In the genomic region with DNA sequence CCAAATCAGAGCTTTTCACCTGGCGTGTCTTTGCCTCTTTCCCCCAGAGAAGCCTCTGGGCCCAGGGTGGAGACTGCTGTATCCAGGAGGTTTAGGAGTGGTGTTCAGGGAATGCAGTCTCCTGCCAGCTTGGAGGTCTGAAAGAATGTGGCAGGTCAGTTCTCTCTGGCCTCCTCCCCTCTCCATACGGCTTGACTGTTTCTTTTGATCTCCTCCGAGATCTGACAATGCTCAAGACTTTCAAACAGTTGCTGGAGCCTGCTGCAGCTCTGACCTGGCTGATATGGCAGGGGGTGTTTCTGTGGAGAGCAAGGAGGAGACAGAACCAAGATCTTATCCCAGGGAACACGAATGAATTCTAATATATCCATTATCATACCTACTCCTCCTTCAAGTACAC, we compare ENCODE assay signal across 19 cellular contexts. TPM values are rescaled to one million over a fixed set of nuclear protein-coding genes. Genes with fewer than 3 reads are reported as not detected.
DNase-seq lines count a peak whose midpoint lies in the region; FAIRE-seq and TF ChIP-seq lines count a peak whose summit lies in the region.
"Had no signal": no experiment of that assay in that cellular context is flagged by ENCODE, and none has a peak within 500 bp of the region (broad histone marks: within the 10 kb centered on the region; RNA-seq: fewer than 3 reads in every experiment).

No MANE protein-coding gene starts in this region.

- H3K27me3 ChIP-seq in MG63 (no peaks in the 10 kb centered on the region), esophagus muscularis mucosa (no peaks in the 10 kb centered on the region)

- H3K27ac Mint-ChIP-seq in nephron: peak overlapping the region; percentile 93 to 97 (median 95)
- H3K27ac Mint-ChIP-seq: memory B cell, progenitor cell of endocrine pancreas had no signal

- no peak for TF ChIP-seq EP300 in esophagus muscularis mucosa (IDR thresholded peaks at IDR 0.05)

- DNase-seq in AG10803 (ENCODE audit: low read depth) (peak; percentile 58), MG63 (peak; percentile 23), esophagus muscularis mucosa (ENCODE audit: extremely low spot score) (peak; percentile 57), GM13977 (ENCODE audit: low spot score) (no peak), frontal cortex (ENCODE audit: low spot score in 2 of 2) (no peak), NCI-H748 treated with DMSO at 0.1 percent for 48 hours (lab: John Stamatoyannopoulos, UW) (no peak)
- no peak for DNase-seq in activated naive CD4-positive, alpha-beta T cell treated with Interleukin-2 at 50 U/mL for 16 hours
- DNase-seq: AML-193; DMS79; dorsolateral prefrontal cortex; glutamatergic neuron; GOT3; NCI-H2171 treated with DMSO at 0.1 percent for 48 hours; stimulated activated naive CD4-positive, alpha-beta T cell; SW 1271 had no signal

- no peak overlapping the region for H3K4me3 ChIP-seq in AG10803 (ENCODE audit: low read length)
- no peak overlapping the region for H3K4me3 ChIP-seq in MG63
- no peak overlapping the region for H3K4me3 ChIP-seq in esophagus muscularis mucosa
- H3K4me3 ChIP-seq: dorsolateral prefrontal cortex had no signal

- peaks cover 8 to 17% (median 14%) of the 10 kb centered on the region in 4 donors for H3K4me1 ChIP-seq in esophagus muscularis mucosa

- WGBS in esophagus muscularis mucosa: 35% methylated on average over 4 of the region's 4 CpGs

- peak overlapping the region in 1 of 3 experiments; percentile 7 for H3K4me3 Mint-ChIP-seq in nephron
- H3K4me3 Mint-ChIP-seq: memory B cell had no signal

- no peak for FAIRE-seq in frontal cortex (lab: Jason Lieb, UNC)
- FAIRE-seq: GM12891 had no signal

- H3K9me3 ChIP-seq in MG63 (peaks cover 25% of the 10 kb centered on the region), esophagus muscularis mucosa (peaks cover 0 to 8% (median 0%) of the 10 kb centered on the region in 4 donors)

- H3K27me3 Mint-ChIP-seq in nephron (ENCODE audit: low read depth): no peaks in the 10 kb centered on the region
- H3K27me3 Mint-ChIP-seq: progenitor cell of endocrine pancreas had no signal

- H3K4me1 Mint-ChIP-seq in nephron: peaks cover 40% of the 10 kb centered on the region

- TF ChIP-seq POLR2A in esophagus muscularis mucosa (IDR thresholded peaks at IDR 0.05; ENCODE audit: low read depth): no peak

- H3K27ac ChIP-seq in esophagus muscularis mucosa (replicated peaks in 1 of 4): no peak overlapping the region
- H3K27ac ChIP-seq: dorsolateral prefrontal cortex had no signal

- no peak for TF ChIP-seq CTCF in AG10803 (conservative IDR thresholded peaks at IDR 0.05; ENCODE audit: low read length)
- no peak for TF ChIP-seq CTCF in esophagus muscularis mucosa (IDR thresholded peaks at IDR 0.05)
- TF ChIP-seq CTCF in nephron (IDR thresholded peaks at IDR 0.05; ENCODE audit: unreplicated experiment in 3 of 3): no peak
- TF ChIP-seq CTCF in GM13977 (IDR thresholded peaks at IDR 0.05; ENCODE audit: extremely low read depth, insufficient read depth, missing control alignments): no peak

- H3K36me3 ChIP-seq in MG63 (no peaks in the 10 kb centered on the region), esophagus muscularis mucosa (no peaks in the 10 kb centered on the region)

- peaks cover 28% of the 10 kb centered on the region for H3K9me3 Mint-ChIP-seq in nephron

- intact Hi-C loops in esophagus muscularis mucosa (cut with DNase I): no loop called here

- peaks cover 7% of the 10 kb centered on the region for H3K36me3 Mint-ChIP-seq in nephron (ENCODE audit: low read depth)

- in situ Hi-C loops in GM13977 (cut with MboI; ENCODE audit: low pct_unique_long_range_greater_than_20kb, low sequenced_read_pairs, unreplicated experiment): no loop called here

RNA-seq across cellular contexts. Expression of gene TM4SF4, which starts 24.7 kb away (rescaled TPM):
- not detected in 2 replicates for total RNA-seq in MG63 (2014; rRNA removed; shearing (Covaris generic); ENCODE audit: low replicate concordance)
- 1 to 10 TPM in 2 of 4 donors, under 1 TPM in 1, not detected in 1; 0.11 to 5.5 (median 2.7) TPM for total RNA-seq in esophagus muscularis mucosa
- total RNA-seq in frontal cortex: not detected
- total RNA-seq: dorsolateral prefrontal cortex had no signal

Comparison
In these comparisons a context has a peak if more than half of its experiments do, and no peak if none do; other contexts are left out.
1. DNase-seq: peak in AG10803 (single experiment), MG63 (single experiment) and esophagus muscularis mucosa (single experiment); none in activated naive CD4-positive, alpha-beta T cell treated with Interleukin-2 at 50 U/mL for 16 hours (single experiment), GM13977 (single experiment), frontal cortex (0 of 2) and NCI-H748 treated with DMSO at 0.1 percent for 48 hours (single experiment).